8 cellular contexts compared by ENCODE assay signal in the genomic region with DNA sequence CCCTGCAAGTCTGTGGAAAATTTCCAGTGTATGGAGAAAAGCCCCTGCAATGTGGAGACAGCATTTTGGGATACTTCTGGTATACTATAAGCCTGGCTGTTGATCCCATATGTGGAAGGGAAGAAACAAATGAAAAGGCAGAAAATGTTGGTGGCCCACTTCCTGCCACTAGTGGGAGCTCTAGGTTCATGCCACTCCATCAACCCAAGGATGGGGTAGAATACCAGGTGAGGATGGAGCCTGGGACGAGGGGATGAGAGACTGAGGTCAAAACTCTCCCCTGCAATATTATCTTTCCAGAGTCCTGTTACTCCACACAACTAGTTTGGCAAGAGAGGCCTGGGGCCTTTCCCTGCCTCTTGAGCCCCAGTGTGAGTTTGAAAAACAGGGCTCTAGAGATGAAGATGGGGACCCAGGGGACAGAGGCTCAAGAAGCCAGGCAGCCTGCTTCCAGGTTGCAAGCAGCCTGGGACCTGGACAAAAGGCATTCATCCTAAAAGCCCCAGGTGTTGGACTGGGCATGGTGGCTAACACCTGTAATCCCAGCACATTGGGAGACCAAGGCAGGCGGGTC. TPM values are rescaled to one million over a fixed set of nuclear protein-coding genes. Genes with fewer than 3 reads are reported as not detected.
DNase-seq lines count a peak whose midpoint lies in the region; ATAC-seq and TF ChIP-seq lines count a peak whose summit lies in the region.

No MANE protein-coding gene starts in this region.

- ATAC-seq in GM21360 (IDR thresholded peaks at IDR 0.05; ENCODE audit: unreplicated experiment) (no peak), HG02571 (IDR thresholded peaks at IDR 0.05; ENCODE audit: unreplicated experiment) (no peak)

- H3F3A ChIP-seq in OCI-LY1 (ENCODE audit: insufficient read depth, low read length) = peaks cover 8% of the 10 kb centered on the region

- H3K36me3 ChIP-seq in breast epithelium = no peaks in the 10 kb centered on the region
- no peaks in the 10 kb centered on the region for H3K36me3 ChIP-seq in OCI-LY1 (ENCODE audit: insufficient read depth, low read length)
- no peaks in the 10 kb centered on the region for H3K36me3 ChIP-seq in tibial artery

- H3K79me2 ChIP-seq in OCI-LY1 (ENCODE audit: insufficient read depth, low read length) = no peaks in the 10 kb centered on the region

- no peaks in the 10 kb centered on the region for H3K9me3 Mint-ChIP-seq in MCF 10A (ENCODE audit: unreplicated experiment)

- peak; percentile 46 for DNase-seq in MCF 10A (ENCODE audit: unreplicated experiment)
- no peak for DNase-seq in breast epithelium (ENCODE audit: low spot score in 2 of 2)
- DNase-seq in epithelial cell of esophagus (ENCODE audit: low read depth) = peak; percentile 40
- DNase-seq in tibial artery = no peak
- DNase-seq in NCI-H524 treated with DMSO at 0.1 percent for 48 hours (lab: John Stamatoyannopoulos, UW) = no peak

- H3K27ac ChIP-seq in breast epithelium = no peak overlapping the region
- H3K27ac ChIP-seq in OCI-LY1 (ENCODE audit: low read depth, low read length, poor library complexity, severe bottlenecking) = no peak overlapping the region
- no peak overlapping the region for H3K27ac ChIP-seq in tibial artery

- no peaks in the 10 kb centered on the region for H3K36me3 Mint-ChIP-seq in MCF 10A (ENCODE audit: insufficient read depth, unreplicated experiment)

- H3K4me3 Mint-ChIP-seq in MCF 10A (ENCODE audit: unreplicated experiment) = no peak overlapping the region

- H3K9me3 ChIP-seq in breast epithelium = no peaks in the 10 kb centered on the region
- peaks cover 12% of the 10 kb centered on the region; the same call in 1 of the 2 replicates for H3K9me3 ChIP-seq in OCI-LY1 (ENCODE audit: low read length)
- no peaks in the 10 kb centered on the region for H3K9me3 ChIP-seq in tibial artery

- no peaks in the 10 kb centered on the region for H3K4me1 Mint-ChIP-seq in MCF 10A (ENCODE audit: insufficient read depth, unreplicated experiment)

- no TSS peak for BruUV-seq in MCF 10A (replicated peaks; lab: Mats Ljungman, UMichigan)

- no peak for TF ChIP-seq POLR2A in breast epithelium (IDR thresholded peaks at IDR 0.05)

- no peak overlapping the region for H3K27ac Mint-ChIP-seq in MCF 10A (ENCODE audit: low read depth, unreplicated experiment)

- H3K9me2 ChIP-seq in OCI-LY1 (ENCODE audit: low read depth, low read length) = no peaks in the 10 kb centered on the region

- CTCF ChIA-PET in MCF 10A (lab: Yijun Ruan, JAX) = interaction anchor here (0.6 to 2.4 kb wide), 15 partner anchors 9 to 478 kb away, joined by 3 to 14 read pairs (median 4); no protein-coding TSS in a partner anchor

- H3K4me3 ChIP-seq in breast epithelium = no peak overlapping the region
- no peak overlapping the region for H3K4me3 ChIP-seq in OCI-LY1 (ENCODE audit: low read depth, low read length, poor library complexity, severe bottlenecking)
- no peak overlapping the region for H3K4me3 ChIP-seq in epithelial cell of esophagus (ENCODE audit: low read length)
- H3K4me3 ChIP-seq in tibial artery = no peak overlapping the region

- no peak overlapping the region for H3K4me2 ChIP-seq in OCI-LY1 (ENCODE audit: low read length)

- H4K20me1 ChIP-seq in OCI-LY1 (ENCODE audit: insufficient read depth, low read length) = no peaks in the 10 kb centered on the region

- H3K27me3 ChIP-seq in breast epithelium (no peaks in the 10 kb centered on the region), OCI-LY1 (ENCODE audit: insufficient read depth, low read length) (no peaks in the 10 kb centered on the region), tibial artery (no peaks in the 10 kb centered on the region)

- H3K9ac ChIP-seq in OCI-LY1 (ENCODE audit: low read length) = no peak overlapping the region

- POLR2A ChIA-PET in MCF 10A (lab: Yijun Ruan, JAX) = interaction anchor here (0.8 kb wide), 1 partner anchor 88 kb away, joined by 3 read pairs; no protein-coding TSS in a partner anchor

- no peaks in the 10 kb centered on the region for H3K4me1 ChIP-seq in breast epithelium
- H3K4me1 ChIP-seq in OCI-LY1 (ENCODE audit: insufficient read depth, low read length, severe bottlenecking) = peaks cover 37% of the 10 kb centered on the region
- no peaks in the 10 kb centered on the region for H3K4me1 ChIP-seq in tibial artery

- intact Hi-C loops in MCF 10A (cut with micrococcal nuclease) = loop anchor here (1.0 to 5.0 kb wide), 3 partner anchors 68 to 377 kb away; no protein-coding TSS in a partner anchor
- intact Hi-C loops in breast epithelium (cut with DNase I; ENCODE audit: low total_unique reads) = no loop called here
- intact Hi-C loops in tibial artery (cut with DNase I; ENCODE audit: low total_unique reads) = loop anchor here (5.0 kb wide), 1 partner anchor 87 kb away; no protein-coding TSS in a partner anchor

- TF ChIP-seq CTCF in MCF 10A (IDR thresholded peaks at IDR 0.05; ENCODE audit: unreplicated experiment) (peak; percentile 47), breast epithelium (IDR thresholded peaks at IDR 0.05) (no peak), OCI-LY1 (IDR thresholded peaks at IDR 0.05; ENCODE audit: low read length) (peak; percentile 68), epithelial cell of esophagus (IDR thresholded peaks at IDR 0.05; ENCODE audit: insufficient read depth, low read depth, low read length, missing control alignments) (peak; percentile 75), tibial artery (IDR thresholded peaks at IDR 0.05) (peak; percentile 26 to 29)

- H2AFZ ChIP-seq in OCI-LY1 (ENCODE audit: low read length) = no peak overlapping the region

- no peaks in the 10 kb centered on the region for H3K27me3 Mint-ChIP-seq in MCF 10A (ENCODE audit: insufficient read depth, unreplicated experiment)

RNA-seq across cellular contexts. Expression of a gene that starts 31.9 kb away (rescaled TPM):
- total RNA-seq in MCF 10A (2022) = not detected in 2 replicates
- not detected for total RNA-seq in breast epithelium

Comparison
In these comparisons a context has a peak if more than half of its experiments do, and no peak if none do; other contexts are left out.
1. DNase-seq: peak in MCF 10A (single experiment) and epithelial cell of esophagus (single experiment); none in breast epithelium (0 of 2), tibial artery (0 of 2) and NCI-H524 treated with DMSO at 0.1 percent for 48 hours (single experiment).
2. CTCF ChIP-seq: peak in MCF 10A (single experiment), OCI-LY1 (single experiment), epithelial cell of esophagus (single experiment) and tibial artery (2 of 2); none in breast epithelium (0 of 3).